Comparison of ENCODE assay signal across 18 cellular contexts in genomic region chr1:204730826-204731459, GRCh38.
A peak's percentile ranks its signal among the peaks of the same experiment; 100 is the strongest.
DNase-seq lines count a peak whose midpoint lies in the region; ATAC-seq, FAIRE-seq and TF ChIP-seq lines count a peak whose summit lies in the region.
"Had no signal": no experiment of that assay in that cellular context is flagged by ENCODE, and none has a peak within 500 bp of the region (broad histone marks: within the 10 kb centered on the region; RNA-seq: fewer than 3 reads in every experiment).

No MANE protein-coding gene starts in this region.

- TF ChIP-seq CTCF in D721Med (IDR thresholded peaks at IDR 0.05; ENCODE audit: insufficient read depth, missing control alignments), result no peak

- ATAC-seq in HG03469 (IDR thresholded peaks at IDR 0.05; ENCODE audit: unreplicated experiment) (no peak), GM21528 (IDR thresholded peaks at IDR 0.05; ENCODE audit: low FRiP score, unreplicated experiment) (no peak)
- ATAC-seq: stimulated activated memory B cell treated with anti-CD40 and anti-IgM and Interleukin-4, amounts not matched to agents 10 μg/mL and 1 μg/mL and 100 μg/mL, for 72 hours had no signal

- DNase-seq in D721Med (ENCODE audit: insufficient read length, low spot score) (no peak), NCI-H1105 (lab: John Stamatoyannopoulos, UW) (peak; percentile 79), NCI-H345 (lab: John Stamatoyannopoulos, UW) (peak; percentile 73), ecto neural progenitor cell (ENCODE audit: low spot score) (peak; percentile 40), Ammon's horn (ENCODE audit: low spot score) (no peak)
- DNase-seq: activated CD4-positive, alpha-beta T cell treated with anti-CD3 and anti-CD28 coated beads for 48 hours; CD8-positive, alpha-beta memory T cell; cortex of kidney; EL; NCI-H1092 treated with DMSO at 0.1 percent for 48 hours; NCI-H526 treated with DMSO at 0.1 percent for 48 hours; OCI-M1; SIG-M5; stimulated activated CD4-positive, alpha-beta T cell treated with anti-CD3 and anti-CD28 coated beads, Interleukin-1b, Interleukin-23, amount 100 ng/mL, for 48 hours; T-helper 1 cell had no signal

- peak; percentile 41 for FAIRE-seq in D721Med (lab: Jason Lieb, UNC)

Comparison
In these comparisons a context has a peak if more than half of its experiments do, and no peak if none do; other contexts are left out.
1. DNase-seq: peak in NCI-H1105 (single experiment), NCI-H345 (single experiment) and ecto neural progenitor cell (single experiment); none in D721Med (single experiment) and Ammon's horn (single experiment).